ENCODE assay signal across 1 cellular context in the genomic region with DNA sequence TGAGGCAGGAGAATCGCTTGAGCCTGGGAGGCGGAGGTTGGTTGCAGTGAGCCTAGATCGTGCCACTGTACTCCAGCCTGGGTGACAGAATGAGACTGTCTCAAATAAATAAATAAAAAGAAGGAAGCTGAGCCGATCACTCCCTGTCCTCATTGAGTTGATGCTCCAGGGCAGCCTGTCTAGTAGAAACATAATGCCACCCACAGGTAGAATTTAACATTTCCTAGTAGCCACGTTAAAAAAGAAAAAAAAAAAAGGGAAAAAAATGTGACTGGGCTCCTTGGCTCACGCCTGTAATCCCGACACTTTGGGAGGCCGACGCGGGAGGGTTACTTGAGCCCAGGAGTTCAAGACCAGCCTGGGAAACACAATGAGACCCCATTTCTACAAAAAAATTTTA.
TF ChIP-seq lines count a peak whose summit lies in the region.

No MANE protein-coding gene starts in this region.

TF ChIP-seq in HepG2, 621 proteins besides CTCF, POLR2A, EP300 and RAD21 (continued from another document):
- TF ChIP-seq, protein P1, sequence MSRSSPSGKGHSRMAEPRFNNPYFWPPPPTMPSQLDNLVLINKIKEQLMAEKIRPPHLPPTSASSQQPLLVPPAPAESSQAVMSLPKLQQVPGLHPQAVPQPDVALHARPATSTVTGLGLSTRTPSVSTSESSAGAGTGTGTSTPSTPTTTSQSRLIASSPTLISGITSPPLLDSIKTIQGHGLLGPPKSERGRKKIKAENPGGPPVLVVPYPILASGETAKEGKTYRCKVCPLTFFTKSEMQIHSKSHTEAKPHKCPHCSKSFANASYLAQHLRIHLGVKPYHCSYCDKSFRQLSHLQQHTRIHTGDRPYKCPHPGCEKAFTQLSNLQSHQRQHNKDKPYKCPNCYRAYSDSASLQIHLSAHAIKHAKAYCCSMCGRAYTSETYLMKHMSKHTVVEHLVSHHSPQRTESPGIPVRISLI (CRISPR knock-in tag; IDR thresholded peaks at IDR 0.05; ENCODE audit: borderline replicate concordance) = peak; percentile 61; the same call in 1 of the 2 replicates
- TF ChIP-seq, protein P2, sequence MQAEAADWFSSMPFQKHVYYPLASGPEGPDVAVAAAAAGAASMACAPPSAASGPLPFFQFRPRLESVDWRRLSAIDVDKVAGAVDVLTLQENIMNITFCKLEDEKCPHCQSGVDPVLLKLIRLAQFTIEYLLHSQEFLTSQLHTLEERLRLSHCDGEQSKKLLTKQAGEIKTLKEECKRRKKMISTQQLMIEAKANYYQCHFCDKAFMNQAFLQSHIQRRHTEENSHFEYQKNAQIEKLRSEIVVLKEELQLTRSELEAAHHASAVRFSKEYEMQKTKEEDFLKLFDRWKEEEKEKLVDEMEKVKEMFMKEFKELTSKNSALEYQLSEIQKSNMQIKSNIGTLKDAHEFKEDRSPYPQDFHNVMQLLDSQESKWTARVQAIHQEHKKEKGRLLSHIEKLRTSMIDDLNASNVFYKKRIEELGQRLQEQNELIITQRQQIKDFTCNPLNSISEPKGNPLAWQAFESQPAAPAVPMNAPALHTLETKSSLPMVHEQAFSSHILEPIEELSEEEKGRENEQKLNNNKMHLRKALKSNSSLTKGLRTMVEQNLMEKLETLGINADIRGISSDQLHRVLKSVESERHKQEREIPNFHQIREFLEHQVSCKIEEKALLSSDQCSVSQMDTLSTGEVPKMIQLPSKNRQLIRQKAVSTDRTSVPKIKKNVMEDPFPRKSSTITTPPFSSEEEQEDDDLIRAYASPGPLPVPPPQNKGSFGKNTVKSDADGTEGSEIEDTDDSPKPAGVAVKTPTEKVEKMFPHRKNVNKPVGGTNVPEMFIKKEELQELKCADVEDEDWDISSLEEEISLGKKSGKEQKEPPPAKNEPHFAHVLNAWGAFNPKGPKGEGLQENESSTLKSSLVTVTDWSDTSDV (CRISPR knock-in tag; IDR thresholded peaks at IDR 0.05) = no peak
- TF ChIP-seq, protein P3, sequence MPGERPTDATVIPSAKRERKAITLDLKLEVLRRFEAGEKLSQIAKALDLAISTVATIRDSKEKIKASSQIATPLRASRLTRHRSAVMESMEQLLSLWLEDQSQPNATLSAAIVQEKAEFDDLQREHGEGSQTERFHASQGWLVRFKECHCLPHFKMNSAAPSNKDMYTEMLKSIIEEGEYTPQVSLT (CRISPR knock-in tag; IDR thresholded peaks at IDR 0.05; ENCODE audit: borderline replicate concordance, low read depth) = no peak
- TF ChIP-seq HCFC1 (IDR thresholded peaks at IDR 0.05; ENCODE audit: low read depth, low read length) (no peak), CC2D1A (CRISPR knock-in tag; IDR thresholded peaks at IDR 0.05) (no peak), TCF7L2 (IDR thresholded peaks at IDR 0.05; ENCODE audit: low read depth, low read length) (no peak)
